In genomic region chrX:84441143-84441542, GRCh38 we compare ENCODE assay signal across 17 cellular contexts.
"Had no signal": no experiment of that assay in that cellular context is flagged by ENCODE, and none has a peak within 500 bp of the region (broad histone marks: within the 10 kb centered on the region; RNA-seq: fewer than 3 reads in every experiment).

No MANE protein-coding gene starts in this region.

- H3K4me1 ChIP-seq: adrenal gland, left lung, tibial artery had no signal

- H3K27ac ChIP-seq: adrenal gland, left lung, neutrophil, tibial artery had no signal

- H3K36me3 ChIP-seq: adrenal gland, left lung, neutrophil had no signal

- DNase-seq: activated B cell treated with CpG ODN at 0.5 μM for 24 hours; activated CD4-positive, alpha-beta T cell treated with anti-CD3 and anti-CD28 coated beads for 48 hours; activated CD8-positive, alpha-beta memory T cell treated with anti-CD3 and anti-CD28 coated beads, Interleukin-2, amount 50 U/mL, for 4 hours; activated CD8-positive, alpha-beta T cell treated with anti-CD3 and anti-CD28 coated beads for 36 hours; activated effector memory CD4-positive, alpha-beta T cell treated with anti-CD3 and anti-CD28 coated beads, Interleukin-2, amount 50 U/mL, for 16 hours; activated T-cell treated with anti-CD3 and anti-CD28 coated beads, Interleukin-2, amount 50 U/mL, for 48 hours; adrenal gland; central memory CD4-positive, alpha-beta T cell; cortex of kidney; effector memory CD8-positive, alpha-beta T cell; left lung; naive thymus-derived CD8-positive, alpha-beta T cell; retina; stimulated activated CD4-positive, alpha-beta T cell treated with anti-CD3 and anti-CD28 coated beads, Interleukin-2, amount 100 ng/mL, for 48 hours; tibial artery had no signal

- H3K9me3 ChIP-seq: adrenal gland, neutrophil had no signal

- H3K4me3 ChIP-seq: adrenal gland, left lung, tibial artery had no signal

- ATAC-seq: activated CD8-positive, alpha-beta T cell treated with anti-CD3 and anti-CD28 coated beads for 36 hours; effector memory CD8-positive, alpha-beta T cell; left lung; naive thymus-derived CD8-positive, alpha-beta T cell; stimulated activated memory B cell treated with anti-CD40 and anti-IgM and Interleukin-4, amounts not matched to agents 10 μg/mL and 1 μg/mL and 100 μg/mL, for 72 hours had no signal

- H3K27me3 ChIP-seq: adrenal gland, left lung, neutrophil, tibial artery had no signal
